20 cellular contexts compared by ENCODE assay signal in the genomic region with DNA sequence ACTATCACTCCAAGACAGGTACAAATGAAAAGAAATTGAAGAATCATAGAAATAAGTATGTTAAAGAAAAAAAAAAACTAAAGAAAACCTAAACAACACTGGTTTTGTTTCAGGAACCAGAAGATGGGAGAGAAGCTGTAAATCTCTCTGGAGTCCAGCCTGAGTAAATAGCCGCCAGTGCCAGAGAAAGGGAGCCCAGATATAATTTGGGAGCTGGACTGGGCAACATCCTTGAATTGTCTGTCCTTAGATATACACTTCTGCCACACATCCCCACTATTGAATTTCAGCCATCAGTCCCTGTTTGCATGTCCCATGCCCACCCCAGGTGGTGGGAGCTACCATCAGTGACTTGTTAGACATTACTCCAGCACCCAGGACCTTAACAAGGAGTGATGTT.
"Had no signal": no experiment of that assay in that cellular context is flagged by ENCODE, and none has a peak within 500 bp of the region (broad histone marks: within the 10 kb centered on the region; RNA-seq: fewer than 3 reads in every experiment).

No MANE protein-coding gene starts in this region.

- DNase-seq: KBM-7, MG63, NCI-H1105, NCI-H1417, NCI-H1436 treated with DMSO at 0.1 percent for 48 hours, NCI-H1694, NCI-H187 treated with DMSO at 0.1 percent for 48 hours, NCI-H2081, NCI-H2107, NCI-H2227 treated with DMSO at 0.1 percent for 48 hours, NCI-H510A, NCI-H524 treated with DMSO at 0.1 percent for 48 hours, NCI-H82, PC-3, SHP77 treated with DMSO at 0.1 percent for 48 hours, SJCRH30, T-helper 1 cell had no signal

- H3K9me3 ChIP-seq: MG63, SJCRH30 had no signal

- H3K4me3 ChIP-seq: MG63, SJCRH30 had no signal

- H3K36me3 ChIP-seq: MG63, SJCRH30 had no signal

- ATAC-seq: Panc1, PC-3, SK-N-SH treated with all-trans-retinoic acid at 6 μM for 48 hours had no signal

- H3K27me3 ChIP-seq: MG63, SJCRH30 had no signal

- H3K27ac ChIP-seq: RWPE1, SJCRH30 had no signal
